ENCODE assay signal across 8 cellular contexts in the genomic region with DNA sequence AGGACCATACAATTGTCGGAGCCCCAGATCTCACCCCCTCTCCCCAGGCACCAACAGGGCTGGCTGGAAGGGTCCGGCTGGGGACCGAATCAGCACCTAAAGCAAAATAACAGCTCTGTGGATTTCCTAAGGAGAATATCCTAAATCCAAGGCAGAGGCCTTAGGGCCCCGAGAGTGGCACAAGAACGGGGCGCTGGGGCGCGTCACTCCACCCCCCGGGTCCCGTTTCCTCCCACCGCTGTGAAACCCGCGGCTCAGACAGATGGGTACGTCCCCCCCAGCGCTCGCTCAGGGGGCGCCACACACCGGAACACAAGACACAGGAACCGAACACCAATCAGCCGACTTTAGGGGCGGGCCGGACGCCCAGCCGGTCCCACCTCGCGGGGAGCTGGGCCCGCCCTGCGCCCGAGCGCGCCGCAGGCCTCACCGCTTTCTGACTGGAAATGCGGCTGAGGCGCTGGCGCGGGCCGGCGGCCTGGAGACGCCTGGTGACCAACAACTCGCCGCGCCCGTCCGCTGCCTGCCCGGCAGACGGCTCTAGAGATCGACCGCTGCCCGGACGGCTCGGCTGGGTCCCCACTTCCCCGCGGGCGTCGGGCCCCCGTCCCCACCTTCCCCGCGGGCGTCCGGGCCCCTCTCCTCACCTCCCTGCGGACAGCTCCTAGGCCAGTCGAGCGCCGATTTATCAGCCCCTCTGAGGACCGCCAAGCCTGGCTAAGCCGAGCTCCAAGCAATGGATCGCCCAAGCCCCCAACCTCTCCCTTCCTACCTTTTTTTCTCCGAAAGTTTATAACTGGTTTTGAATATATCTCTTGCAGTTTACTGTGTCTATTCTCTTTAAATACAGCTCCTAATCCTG. TPM values are rescaled to one million over a fixed set of nuclear protein-coding genes. Genes with fewer than 3 reads are reported as not detected.
A peak's percentile ranks its signal among the peaks of the same experiment; 100 is the strongest.
DNase-seq lines count a peak whose midpoint lies in the region; ATAC-seq, FAIRE-seq and TF ChIP-seq lines count a peak whose summit lies in the region.

Gene HFM1, minus strand, starts transcription at position 687 of the 862 bp plus-strand sequence. CDS start 3,755 bp downstream, outside the sequence.

- H3K9me3 Mint-ChIP-seq in activated naive CD8-positive, alpha-beta T cell treated with anti-CD3 and anti-CD28 coated beads for 36 hours: no peaks in the 10 kb centered on the region

- H3K27me3 ChIP-seq in heart left ventricle (peaks cover 0 to 17% (median 0%) of the 10 kb centered on the region in 9 donors), upper lobe of right lung (no peaks in the 10 kb centered on the region)

- no peaks in the 10 kb centered on the region for H3K9me3 ChIP-seq in heart left ventricle
- H3K9me3 ChIP-seq in upper lobe of right lung: no peaks in the 10 kb centered on the region

- peaks cover 0 to 19% (median 0%) of the 10 kb centered on the region in 12 donors for H3K4me1 ChIP-seq in heart left ventricle
- H3K4me1 ChIP-seq in upper lobe of right lung: peaks cover 6% of the 10 kb centered on the region

- H3K27me3 Mint-ChIP-seq in activated naive CD8-positive, alpha-beta T cell treated with anti-CD3 and anti-CD28 coated beads for 36 hours: peaks cover 18% of the 10 kb centered on the region

- intact Hi-C loops in heart left ventricle (cut with DNase I) (loop anchor here in 8 of 10 donors (5.0 to 10.0 kb wide), 6 partner anchors 90 to 240 kb away; partner anchors contain the start of gene CDC7 (in 3 of the 8)), upper lobe of right lung (cut with DNase I) (no loop called here)

- H3K4me1 Mint-ChIP-seq in activated naive CD8-positive, alpha-beta T cell treated with anti-CD3 and anti-CD28 coated beads for 36 hours: peaks cover 6% of the 10 kb centered on the region

- TF ChIP-seq CTCF in heart left ventricle (IDR thresholded peaks at IDR 0.05): peak in 4 of 12 donors; percentile 28 to 42 (median 34)
- TF ChIP-seq CTCF in upper lobe of right lung (IDR thresholded peaks at IDR 0.05): no peak

- peak in 1 of 2 donors; percentile 60 for TF ChIP-seq POLR2A in heart left ventricle (IDR thresholded peaks at IDR 0.05)

- H3K27ac ChIP-seq in heart left ventricle (peak within 1 kb of the TSS; percentile 44 to 91 (median 86)), upper lobe of right lung (peak within 1 kb of the TSS; percentile 73)

- H3K4me3 Mint-ChIP-seq in activated naive CD8-positive, alpha-beta T cell treated with anti-CD3 and anti-CD28 coated beads for 36 hours: peak within 1 kb of the TSS; percentile 79

- ATAC-seq in GM21447 (IDR thresholded peaks at IDR 0.05; ENCODE audit: unreplicated experiment) (peak; percentile 78), heart left ventricle (peak; percentile 97 to 99 (median 99)), upper lobe of right lung (peak; percentile 98)

- no peaks in the 10 kb centered on the region for H3K36me3 ChIP-seq in heart left ventricle
- no peaks in the 10 kb centered on the region for H3K36me3 ChIP-seq in upper lobe of right lung

- H3K36me3 Mint-ChIP-seq in activated naive CD8-positive, alpha-beta T cell treated with anti-CD3 and anti-CD28 coated beads for 36 hours: no peaks in the 10 kb centered on the region

- H3K4me3 ChIP-seq in heart left ventricle (peak within 1 kb of the TSS; percentile 49 to 86 (median 64)), upper lobe of right lung (peak within 1 kb of the TSS; percentile 64)

- DNase-seq in DMS53 (lab: John Stamatoyannopoulos, UW): peak; percentile 95
- peak; percentile 67 for DNase-seq in HTR-8/SVneo (ENCODE audit: insufficient read length, low spot score)
- peak; percentile 82 for DNase-seq in activated naive CD8-positive, alpha-beta T cell treated with anti-CD3 and anti-CD28 coated beads for 36 hours
- peak; percentile 81 to 90 (median 90) for DNase-seq in heart left ventricle
- DNase-seq in pons (ENCODE audit: low spot score): peak; percentile 41
- peak; percentile 87 for DNase-seq in upper lobe of right lung

- peak within 1 kb of the TSS; percentile 63 for H3K27ac Mint-ChIP-seq in activated naive CD8-positive, alpha-beta T cell treated with anti-CD3 and anti-CD28 coated beads for 36 hours

- peak; percentile 81 for FAIRE-seq in HTR-8/SVneo (lab: Jason Lieb, UNC)

- WGBS in heart left ventricle, 4 donors: 1% methylated on average over 32 to 69 of the region's 69 CpGs

TF ChIP-seq in PFSK-1, 5 proteins besides CTCF, POLR2A, EP300 and RAD21:
- TF ChIP-seq, protein P1, sequence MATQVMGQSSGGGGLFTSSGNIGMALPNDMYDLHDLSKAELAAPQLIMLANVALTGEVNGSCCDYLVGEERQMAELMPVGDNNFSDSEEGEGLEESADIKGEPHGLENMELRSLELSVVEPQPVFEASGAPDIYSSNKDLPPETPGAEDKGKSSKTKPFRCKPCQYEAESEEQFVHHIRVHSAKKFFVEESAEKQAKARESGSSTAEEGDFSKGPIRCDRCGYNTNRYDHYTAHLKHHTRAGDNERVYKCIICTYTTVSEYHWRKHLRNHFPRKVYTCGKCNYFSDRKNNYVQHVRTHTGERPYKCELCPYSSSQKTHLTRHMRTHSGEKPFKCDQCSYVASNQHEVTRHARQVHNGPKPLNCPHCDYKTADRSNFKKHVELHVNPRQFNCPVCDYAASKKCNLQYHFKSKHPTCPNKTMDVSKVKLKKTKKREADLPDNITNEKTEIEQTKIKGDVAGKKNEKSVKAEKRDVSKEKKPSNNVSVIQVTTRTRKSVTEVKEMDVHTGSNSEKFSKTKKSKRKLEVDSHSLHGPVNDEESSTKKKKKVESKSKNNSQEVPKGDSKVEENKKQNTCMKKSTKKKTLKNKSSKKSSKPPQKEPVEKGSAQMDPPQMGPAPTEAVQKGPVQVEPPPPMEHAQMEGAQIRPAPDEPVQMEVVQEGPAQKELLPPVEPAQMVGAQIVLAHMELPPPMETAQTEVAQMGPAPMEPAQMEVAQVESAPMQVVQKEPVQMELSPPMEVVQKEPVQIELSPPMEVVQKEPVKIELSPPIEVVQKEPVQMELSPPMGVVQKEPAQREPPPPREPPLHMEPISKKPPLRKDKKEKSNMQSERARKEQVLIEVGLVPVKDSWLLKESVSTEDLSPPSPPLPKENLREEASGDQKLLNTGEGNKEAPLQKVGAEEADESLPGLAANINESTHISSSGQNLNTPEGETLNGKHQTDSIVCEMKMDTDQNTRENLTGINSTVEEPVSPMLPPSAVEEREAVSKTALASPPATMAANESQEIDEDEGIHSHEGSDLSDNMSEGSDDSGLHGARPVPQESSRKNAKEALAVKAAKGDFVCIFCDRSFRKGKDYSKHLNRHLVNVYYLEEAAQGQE (IDR thresholded peaks at IDR 0.05; ENCODE audit: insufficient read depth in 1 of 2, low read depth in 2 of 2, low read length in 2 of 2): peak; percentile 15 to 72; a peak in 2 of 4 replicates
- TF ChIP-seq TAF1 (IDR thresholded peaks at IDR 0.05; ENCODE audit: borderline replicate concordance, insufficient read depth, low read length): no peak
TF ChIP-seq in PFSK-1: peak in this region for 1.

RNA-seq across cellular contexts. Expression of gene HFM1, which starts in this region (rescaled TPM):
- polyA plus RNA-seq in PFSK-1 (2012; ENCODE audit: insufficient read length, low read depth): not detected
- under 1 TPM in 1 of 2 experiments, not detected in 1; 0.10 TPM for total RNA-seq in activated naive CD8-positive, alpha-beta T cell treated with anti-CD3 and anti-CD28 coated beads for 36 hours
- total RNA-seq in heart left ventricle (1 to 10 TPM; 1.5 to 5.8 (median 2.4) TPM), upper lobe of right lung (0.64 TPM)
- 1 to 10 TPM in 1 of 2 donors, under 1 TPM in 1; 0.17 to 2.3 TPM for polyA plus RNA-seq in heart left ventricle

Comparison
In these comparisons a context has a peak if more than half of its experiments do, and no peak if none do; other contexts are left out.
1. Peak in every context shown above with its lines: DNase-seq, ATAC-seq, H3K4me3 ChIP-seq and H3K27ac ChIP-seq.
2. Peak in DNase-seq in activated naive CD8-positive, alpha-beta T cell treated with anti-CD3 and anti-CD28 coated beads for 36 hours; RNA of the gene not detected or under 1 TPM.
3. Peak in DNase-seq, ATAC-seq, H3K4me3 ChIP-seq and H3K27ac ChIP-seq in upper lobe of right lung; RNA of the gene not detected or under 1 TPM.
4. DNase-seq: peak in every context shown above with its lines; median percentile 95 in DMS53; 90 in heart left ventricle; 87 in upper lobe of right lung; 82 in activated naive CD8-positive, alpha-beta T cell treated with anti-CD3 and anti-CD28 coated beads for 36 hours; 67 in HTR-8/SVneo; 41 in pons.